ENCODE assay signal across 9 cellular contexts in genomic region chr11:27507561-27508322, GRCh38. TPM values are rescaled to one million over a fixed set of nuclear protein-coding genes. Genes with fewer than 3 reads are reported as not detected.
DNase-seq lines count a peak whose midpoint lies in the region; TF ChIP-seq lines count a peak whose summit lies in the region.
"Had no signal": no experiment of that assay in that cellular context is flagged by ENCODE, and none has a peak within 500 bp of the region (broad histone marks: within the 10 kb centered on the region; RNA-seq: fewer than 3 reads in every experiment).

No MANE protein-coding gene starts in this region.

- peak overlapping the region; percentile 100 for H2AFZ ChIP-seq in smooth muscle cell (ENCODE audit: low read depth)

- no peaks in the 10 kb centered on the region for H3K27me3 Mint-ChIP-seq in T-helper 2 cell treated with Interferon-gamma antibody and Interleukin-4, amounts not matched to agents 5 μg/mL and 100 μg/mL, for 36 hours (ENCODE audit: low read depth)
- no peaks in the 10 kb centered on the region for H3K27me3 Mint-ChIP-seq in T-helper 1 cell treated with Interleukin-12 subunit alpha and Interleukin-12 subunit beta and Interleukin-4 antibody, amounts not matched to agents 30 μg/mL and 1 μg/mL, for 36 hours (ENCODE audit: low read depth)

- peak overlapping the region; percentile 96 for H3K4me2 ChIP-seq in smooth muscle cell

- H3K36me3 Mint-ChIP-seq in T-helper 2 cell treated with Interferon-gamma antibody and Interleukin-4, amounts not matched to agents 5 μg/mL and 100 μg/mL, for 36 hours (ENCODE audit: low read depth) = peaks cover 4% of the 10 kb centered on the region
- H3K36me3 Mint-ChIP-seq in T-helper 1 cell treated with Interleukin-12 subunit alpha and Interleukin-12 subunit beta and Interleukin-4 antibody, amounts not matched to agents 30 μg/mL and 1 μg/mL, for 36 hours (ENCODE audit: low read depth) = peaks cover 4% of the 10 kb centered on the region

- H3K36me3 ChIP-seq in smooth muscle cell (ENCODE audit: low read depth) = no peaks in the 10 kb centered on the region

- peak overlapping the region; percentile 88 for H3K4me3 ChIP-seq in fibroblast of mammary gland (ENCODE audit: control insufficient read depth, low read depth, low read length)
- peak overlapping the region; percentile 84 for H3K4me3 ChIP-seq in smooth muscle cell

- H3K27ac ChIP-seq in smooth muscle cell (ENCODE audit: low read depth) = no peak overlapping the region

- no peak for TF ChIP-seq CTCF in fibroblast of mammary gland (conservative IDR thresholded peaks at IDR 0.05; ENCODE audit: control insufficient read depth, insufficient read depth, low read depth, low read length)
- TF ChIP-seq CTCF in smooth muscle cell (IDR thresholded peaks at IDR 0.05; ENCODE audit: borderline replicate concordance, insufficient read depth, poor library complexity, severe bottlenecking) = no peak

- no peak for DNase-seq in T-helper 2 cell treated with Interferon-gamma antibody and Interleukin-4, amounts not matched to agents 5 μg/mL and 100 μg/mL, for 36 hours (ENCODE audit: low spot score)
- no peak for DNase-seq in T-helper 2 cell
- peak; percentile 7 for DNase-seq in fibroblast of mammary gland (ENCODE audit: low read depth)
- no peak for DNase-seq in smooth muscle cell (lab: John Stamatoyannopoulos, UW; ENCODE audit: unreplicated experiment)
- DNase-seq in iPS-NIHi7 (ENCODE audit: extremely low spot score) = no peak
- DNase-seq in NCI-H524 treated with DMSO at 0.1 percent for 48 hours (lab: John Stamatoyannopoulos, UW) = no peak
- DNase-seq in stimulated activated CD4-positive, alpha-beta T cell treated with anti-CD3 and anti-CD28 coated beads, Interleukin-2, amount 100 ng/mL, for 48 hours = no peak
- DNase-seq: NCI-H2081 had no signal

- 99% methylated on average over 4 of the region's 4 CpGs for WGBS in smooth muscle cell (ENCODE audit: low lambda C conversion rate)

- no peaks in the 10 kb centered on the region for H3K9me3 Mint-ChIP-seq in T-helper 2 cell treated with Interferon-gamma antibody and Interleukin-4, amounts not matched to agents 5 μg/mL and 100 μg/mL, for 36 hours
- H3K9me3 Mint-ChIP-seq in T-helper 1 cell treated with Interleukin-12 subunit alpha and Interleukin-12 subunit beta and Interleukin-4 antibody, amounts not matched to agents 30 μg/mL and 1 μg/mL, for 36 hours = no peaks in the 10 kb centered on the region

- H3K9me3 ChIP-seq in smooth muscle cell (replicated peaks; ENCODE audit: low read depth) = no peaks in the 10 kb centered on the region

- peaks cover 32% of the 10 kb centered on the region for H3K79me2 ChIP-seq in smooth muscle cell (ENCODE audit: low read depth)

- H3F3A ChIP-seq in smooth muscle cell (ENCODE audit: low read depth) = no peaks in the 10 kb centered on the region

- H3K4me3 Mint-ChIP-seq in T-helper 2 cell treated with Interferon-gamma antibody and Interleukin-4, amounts not matched to agents 5 μg/mL and 100 μg/mL, for 36 hours = peak overlapping the region; percentile 100
- peak overlapping the region; percentile 100 for H3K4me3 Mint-ChIP-seq in T-helper 1 cell treated with Interleukin-12 subunit alpha and Interleukin-12 subunit beta and Interleukin-4 antibody, amounts not matched to agents 30 μg/mL and 1 μg/mL, for 36 hours

- peak overlapping the region; percentile 97 for H3K9ac ChIP-seq in smooth muscle cell (ENCODE audit: low read depth)

- H3K4me1 Mint-ChIP-seq in T-helper 2 cell treated with Interferon-gamma antibody and Interleukin-4, amounts not matched to agents 5 μg/mL and 100 μg/mL, for 36 hours (ENCODE audit: low read depth) = peaks cover 28% of the 10 kb centered on the region
- H3K4me1 Mint-ChIP-seq in T-helper 1 cell treated with Interleukin-12 subunit alpha and Interleukin-12 subunit beta and Interleukin-4 antibody, amounts not matched to agents 30 μg/mL and 1 μg/mL, for 36 hours (ENCODE audit: low read depth) = peaks cover 20% of the 10 kb centered on the region

- no peaks in the 10 kb centered on the region for H3K27me3 ChIP-seq in smooth muscle cell (ENCODE audit: low read depth)

- H3K4me1 ChIP-seq in smooth muscle cell (ENCODE audit: low read depth) = peaks cover 15% of the 10 kb centered on the region

- H3K27ac Mint-ChIP-seq in T-helper 2 cell treated with Interferon-gamma antibody and Interleukin-4, amounts not matched to agents 5 μg/mL and 100 μg/mL, for 36 hours = peak overlapping the region; percentile 100
- peak overlapping the region; percentile 46 for H3K27ac Mint-ChIP-seq in T-helper 1 cell treated with Interleukin-12 subunit alpha and Interleukin-12 subunit beta and Interleukin-4 antibody, amounts not matched to agents 30 μg/mL and 1 μg/mL, for 36 hours

- peaks cover 33% of the 10 kb centered on the region for H4K20me1 ChIP-seq in smooth muscle cell (ENCODE audit: low read depth)

RNA-seq across cellular contexts. Expression of gene LIN7C, which starts 1.2 kb away (rescaled TPM):
- total RNA-seq in smooth muscle cell = 30.8 and 45.1 TPM in 2 replicates
- 11.3 and 12.1 TPM in 2 replicates for polyA plus RNA-seq in smooth muscle cell

RNA-seq across cellular contexts. Expression of gene LGR4, which starts 35.2 kb away (rescaled TPM):
- total RNA-seq in smooth muscle cell = 92.2 and 96.5 TPM in 2 replicates
- 21.4 and 35.9 TPM in 2 replicates for polyA plus RNA-seq in smooth muscle cell
